ENCODE assay signal across 12 cellular contexts in the genomic region with DNA sequence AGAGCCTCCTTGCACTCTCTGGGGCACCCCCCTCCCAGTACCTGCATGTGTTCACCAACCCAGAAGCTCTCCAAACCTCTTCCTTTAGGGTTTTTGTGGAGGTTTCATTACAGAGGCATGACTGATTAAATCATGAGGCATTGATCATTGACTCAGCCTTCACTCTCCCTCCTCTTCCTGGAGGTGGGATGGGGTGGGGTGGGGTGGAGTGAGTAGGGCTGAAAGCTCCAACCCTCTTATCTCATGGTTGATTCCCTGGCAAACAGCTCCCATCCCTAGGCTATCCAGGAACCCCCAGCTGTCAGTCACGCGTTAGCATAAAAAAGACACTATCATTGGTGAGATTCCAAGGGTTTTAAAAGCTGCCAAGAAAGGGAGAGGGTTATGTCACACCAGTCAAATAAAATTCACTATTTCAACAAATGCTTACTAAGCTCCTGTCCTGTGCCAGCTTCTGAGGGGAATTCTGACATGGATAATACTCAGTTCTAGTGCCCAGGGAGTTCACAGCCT. TPM values are rescaled to one million over a fixed set of nuclear protein-coding genes. Genes with fewer than 3 reads are reported as not detected.
DNase-seq lines count a peak whose midpoint lies in the region; ATAC-seq and TF ChIP-seq lines count a peak whose summit lies in the region.
"Had no signal": no experiment of that assay in that cellular context is flagged by ENCODE, and none has a peak within 500 bp of the region (broad histone marks: within the 10 kb centered on the region; RNA-seq: fewer than 3 reads in every experiment).

No MANE protein-coding gene starts in this region.

- peaks cover 4% of the 10 kb centered on the region for H3K9me3 Mint-ChIP-seq in activated CD4-positive, alpha-beta T cell treated with anti-CD3 and anti-CD28 coated beads, Interleukin-2, amount 10 ng/mL, durations not matched to agents 7 days and 5 days
- H3K9me3 Mint-ChIP-seq: natural killer cell treated with Interleukin-12 subunit alpha and Interleukin-12 subunit beta and Interleukin-15 and Interleukin-18, amount 100 ng/mL, for 72 hours had no signal

- no peaks in the 10 kb centered on the region for H3K36me3 ChIP-seq in MG63
- H3K36me3 ChIP-seq in brain microvascular endothelial cell (replicated peaks) = no peaks in the 10 kb centered on the region

- no peak for TF ChIP-seq CTCF in brain microvascular endothelial cell (IDR thresholded peaks at IDR 0.05; ENCODE audit: low read depth, low read length, missing control alignments)
- no peak for TF ChIP-seq CTCF in omental fat pad (IDR thresholded peaks at IDR 0.05)

- H3K27ac ChIP-seq in brain microvascular endothelial cell = peak overlapping the region; percentile 11

- no peak overlapping the region for H3K4me3 Mint-ChIP-seq in activated CD4-positive, alpha-beta T cell treated with anti-CD3 and anti-CD28 coated beads, Interleukin-2, amount 10 ng/mL, durations not matched to agents 7 days and 5 days
- H3K4me3 Mint-ChIP-seq: natural killer cell treated with Interleukin-12 subunit alpha and Interleukin-12 subunit beta and Interleukin-15 and Interleukin-18, amount 100 ng/mL, for 72 hours had no signal

- H3K4me3 ChIP-seq in MG63 = no peak overlapping the region; the same call in 1 of the 2 replicates
- no peak overlapping the region for H3K4me3 ChIP-seq in brain microvascular endothelial cell (ENCODE audit: low read depth, low read length)
- H3K4me3 ChIP-seq: GM12878 had no signal

- H3K27me3 Mint-ChIP-seq in activated CD4-positive, alpha-beta T cell treated with anti-CD3 and anti-CD28 coated beads, Interleukin-2, amount 10 ng/mL, durations not matched to agents 7 days and 5 days = no peaks in the 10 kb centered on the region

- no peak overlapping the region for H3K27ac Mint-ChIP-seq in activated CD4-positive, alpha-beta T cell treated with anti-CD3 and anti-CD28 coated beads, Interleukin-2, amount 10 ng/mL, durations not matched to agents 7 days and 5 days
- H3K27ac Mint-ChIP-seq: natural killer cell treated with Interleukin-12 subunit alpha and Interleukin-12 subunit beta and Interleukin-15 and Interleukin-18, amount 100 ng/mL, for 72 hours had no signal

- CTCF ChIA-PET in activated CD4-positive, alpha-beta T cell treated with anti-CD3 and anti-CD28 coated beads, Interleukin-2, amount 10 ng/mL, durations not matched to agents 7 days and 5 days (lab: Charles Lee) = interaction anchor here (1.1 to 2.2 kb wide), 2 partner anchors 12 to 22 kb away, joined by 3 to 8 read pairs; no protein-coding TSS in a partner anchor

- ATAC-seq in omental fat pad (ENCODE audit: low FRiP score) = peak; percentile 89
- ATAC-seq: GM12878 had no signal

- POLR2A ChIA-PET in activated CD4-positive, alpha-beta T cell treated with anti-CD3 and anti-CD28 coated beads, Interleukin-2, amount 10 ng/mL, durations not matched to agents 7 days and 5 days (lab: Charles Lee) = no interaction called here

- H3K27me3 ChIP-seq in MG63 (no peaks in the 10 kb centered on the region), brain microvascular endothelial cell (replicated peaks) (no peaks in the 10 kb centered on the region)

- in situ Hi-C loops in brain microvascular endothelial cell (cut with HindIII; ENCODE audit: low pct_ligation_motif_present, low sequenced_read_pairs) = no loop called here

- no peaks in the 10 kb centered on the region for H3K9me3 ChIP-seq in MG63

- peaks cover 32% of the 10 kb centered on the region for H3K4me1 Mint-ChIP-seq in activated CD4-positive, alpha-beta T cell treated with anti-CD3 and anti-CD28 coated beads, Interleukin-2, amount 10 ng/mL, durations not matched to agents 7 days and 5 days

- peak; percentile 37 for DNase-seq in activated CD4-positive, alpha-beta T cell treated with anti-CD3 and anti-CD28 coated beads for 48 hours
- DNase-seq in activated CD4-positive, alpha-beta T cell treated with anti-CD3 and anti-CD28 coated beads, Interleukin-2, amount 10 ng/mL, durations not matched to agents 7 days and 5 days = no peak
- peak; percentile 96 for DNase-seq in MG63
- no peak for DNase-seq in brain microvascular endothelial cell
- DNase-seq in omental fat pad (ENCODE audit: low spot score) = no peak
- DNase-seq in inferior parietal cortex (ENCODE audit: extremely low spot score) = no peak
- DNase-seq in NCI-H774 (lab: John Stamatoyannopoulos, UW) = no peak
- no peak for DNase-seq in activated effector memory CD4-positive, alpha-beta T cell treated with anti-CD3 and anti-CD28 coated beads, Interleukin-2, amount 50 U/mL, for 16 hours
- DNase-seq: amygdala, NCI-H187 had no signal

- H3K36me3 Mint-ChIP-seq in activated CD4-positive, alpha-beta T cell treated with anti-CD3 and anti-CD28 coated beads, Interleukin-2, amount 10 ng/mL, durations not matched to agents 7 days and 5 days (ENCODE audit: low read depth) = no peaks in the 10 kb centered on the region
- H3K36me3 Mint-ChIP-seq: natural killer cell treated with Interleukin-12 subunit alpha and Interleukin-12 subunit beta and Interleukin-15 and Interleukin-18, amount 100 ng/mL, for 72 hours had no signal

RNA-seq across cellular contexts. Expression of a gene that starts 7.1 kb away (rescaled TPM):
- total RNA-seq in activated CD4-positive, alpha-beta T cell treated with anti-CD3 and anti-CD28 coated beads, Interleukin-2, amount 10 ng/mL, durations not matched to agents 7 days and 5 days = not detected
- not detected in 2 replicates for total RNA-seq in MG63 (2014; rRNA removed; shearing (Covaris generic); ENCODE audit: low replicate concordance)
- total RNA-seq in omental fat pad = 10 to 100 TPM in 1 of 4 donors, 1 to 10 TPM in 1, not detected in 2; 5.1 to 65.1 TPM
- total RNA-seq: natural killer cell treated with Interleukin-12 subunit alpha and Interleukin-12 subunit beta and Interleukin-15 and Interleukin-18, amount 100 ng/mL, for 72 hours had no signal

RNA-seq across cellular contexts. Expression of a gene that starts 24.8 kb away (rescaled TPM):
- total RNA-seq in activated CD4-positive, alpha-beta T cell treated with anti-CD3 and anti-CD28 coated beads, Interleukin-2, amount 10 ng/mL, durations not matched to agents 7 days and 5 days = not detected
- not detected in 2 replicates for total RNA-seq in MG63 (2014; rRNA removed; shearing (Covaris generic); ENCODE audit: low replicate concordance)
- total RNA-seq in omental fat pad = 1 to 10 TPM in 2 of 4 donors, under 1 TPM in 1, not detected in 1; 0.82 to 8.6 (median 8.2) TPM
- total RNA-seq: natural killer cell treated with Interleukin-12 subunit alpha and Interleukin-12 subunit beta and Interleukin-15 and Interleukin-18, amount 100 ng/mL, for 72 hours had no signal

RNA-seq across cellular contexts. Expression of a gene that starts 31.6 kb away (rescaled TPM):
- 100 to 1,000 TPM; 151 to 157 TPM for total RNA-seq in activated CD4-positive, alpha-beta T cell treated with anti-CD3 and anti-CD28 coated beads, Interleukin-2, amount 10 ng/mL, durations not matched to agents 7 days and 5 days
- 0.36 TPM in 1 of 2 replicates, not detected in the other for total RNA-seq in MG63 (2014; rRNA removed; shearing (Covaris generic); ENCODE audit: low replicate concordance)
- 10 to 100 TPM in 1 of 4 donors, 1 to 10 TPM in 3; 3.2 to 23.2 (median 9.0) TPM for total RNA-seq in omental fat pad

RNA-seq across cellular contexts. Expression of a gene that starts 56.1 kb away (rescaled TPM):
- total RNA-seq in activated CD4-positive, alpha-beta T cell treated with anti-CD3 and anti-CD28 coated beads, Interleukin-2, amount 10 ng/mL, durations not matched to agents 7 days and 5 days = not detected
- total RNA-seq in MG63 (2014; rRNA removed; shearing (Covaris generic); ENCODE audit: low replicate concordance) = not detected in 2 replicates
- under 1 TPM in 2 of 4 donors, not detected in 2; 0.24 to 0.44 TPM for total RNA-seq in omental fat pad

Comparison
In these comparisons a context has a peak if more than half of its experiments do, and no peak if none do; other contexts are left out.
1. DNase-seq: peak in activated CD4-positive, alpha-beta T cell treated with anti-CD3 and anti-CD28 coated beads for 48 hours (single experiment) and MG63 (single experiment); none in activated CD4-positive, alpha-beta T cell treated with anti-CD3 and anti-CD28 coated beads, Interleukin-2, amount 10 ng/mL, durations not matched to agents 7 days and 5 days (single experiment), brain microvascular endothelial cell (single experiment), omental fat pad (single experiment), inferior parietal cortex (single experiment), NCI-H774 (single experiment) and activated effector memory CD4-positive, alpha-beta T cell treated with anti-CD3 and anti-CD28 coated beads, Interleukin-2, amount 50 U/mL, for 16 hours (single experiment).
2. RNA of a gene that starts 31.6 kb away (total RNA-seq): 151 to 157 TPM in activated CD4-positive, alpha-beta T cell treated with anti-CD3 and anti-CD28 coated beads, Interleukin-2, amount 10 ng/mL, durations not matched to agents 7 days and 5 days; 3.2 to 23.2 TPM in omental fat pad and 0.36 TPM in MG63; every median in the first group is over 4 times any median in the second.